ENCODE assay signal across 8 cellular contexts in genomic region chr17:996554-997344, GRCh38. TPM values are rescaled to one million over a fixed set of nuclear protein-coding genes. Genes with fewer than 3 reads are reported as not detected.
A peak's percentile ranks its signal among the peaks of the same experiment; 100 is the strongest.
DNase-seq lines count a peak whose midpoint lies in the region; ATAC-seq, FAIRE-seq and TF ChIP-seq lines count a peak whose summit lies in the region.

TIMM22 (plus strand) TSS chr17:997129; CDS start chr17:997143, 14 bp downstream.

- H3K36me3 ChIP-seq in H1 (ENCODE audit: control insufficient read depth in 2 of 4, insufficient read depth in 4 of 4, low read length in 3 of 4), result peaks cover 6 to 20% (median 14%) of the 10 kb centered on the region in 4 experiments
- H3K36me3 ChIP-seq in mesenchymal stem cell (ENCODE audit: control insufficient read depth in 1 of 2, insufficient read depth in 2 of 2, low read depth in 1 of 2, low read length in 2 of 2), result peaks cover 23 to 31% of the 10 kb centered on the region in 2 experiments

- H3K9ac ChIP-seq in H1 (replicated peaks in 1 of 4; ENCODE audit: extremely low read depth in 1 of 4, low read depth in 3 of 4, low read length in 3 of 4) (peak within 1 kb of the TSS; percentile 76 to 90 (median 84)), mesenchymal stem cell (ENCODE audit: low read length) (peak within 1 kb of the TSS; percentile 100)

- peak within 1 kb of the TSS; percentile 87 for H4K91ac ChIP-seq in H1 (replicated peaks; ENCODE audit: insufficient read length, low read length)
- H4K91ac ChIP-seq in mesenchymal stem cell (ENCODE audit: low read length), result peak within 1 kb of the TSS; percentile 95

- H3K23ac ChIP-seq in H1 (ENCODE audit: insufficient read length) (no peak within 1 kb of the TSS), mesenchymal stem cell (ENCODE audit: low read length in 2 of 2) (peak within 1 kb of the TSS in 1 of 2 experiments; percentile 16)

- peak; percentile 79 for ATAC-seq in GM21367 (IDR thresholded peaks at IDR 0.05; ENCODE audit: unreplicated experiment)

- POLR2A ChIA-PET in H1 (lab: Charles Lee; ENCODE audit: partially characterized antibody), result interaction anchor here (0.7 to 2.3 kb wide), 11 partner anchors 11 to 257 kb away, joined by 3 to 8 read pairs (median 4); partner anchors contain the start of genes GLOD4 and NXN

- H2BK20ac ChIP-seq in H1 (ENCODE audit: low read length), result peak within 1 kb of the TSS; percentile 24; the same call in 1 of the 2 replicates

- H3K4ac ChIP-seq in H1 (replicated peaks; ENCODE audit: insufficient read length, low read depth, low read length) (peak within 1 kb of the TSS; percentile 8), mesenchymal stem cell (ENCODE audit: low read depth in 1 of 2, low read length in 2 of 2) (peak within 1 kb of the TSS; percentile 97 to 100)

- H3K79me2 ChIP-seq in H1 (ENCODE audit: control insufficient read depth in 1 of 2, insufficient read depth in 2 of 2, low read length in 2 of 2), result peaks cover 0 to 13% of the 10 kb centered on the region in 2 experiments; a peak in 2 of 4 replicates

- TF ChIP-seq POLR2A in H1 (IDR thresholded peaks at IDR 0.05; ENCODE audit: control extremely low read depth in 1 of 2, low read depth in 2 of 2, low read length in 2 of 2), result peak; percentile 79 to 93

- peaks cover 0 to 5% (median 0%) of the 10 kb centered on the region in 4 experiments; a peak in 2 of 7 replicates for H3K4me1 ChIP-seq in H1 (replicated peaks in 1 of 4; ENCODE audit: control insufficient read depth in 3 of 4, insufficient read depth in 4 of 4, low read length in 3 of 4)
- H3K4me1 ChIP-seq in mesenchymal stem cell (ENCODE audit: control insufficient read depth, insufficient read depth, low read depth, low read length), result peaks cover 16% of the 10 kb centered on the region

- peak; percentile 91 to 93 for TF ChIP-seq RAD21 in H1 (IDR thresholded peaks at IDR 0.05 in 1 of 2, conservative IDR thresholded peaks at IDR 0.05 in 1 of 2; ENCODE audit: low read depth in 2 of 2, low read length in 2 of 2)

- CTCF ChIA-PET in H1 (lab: Charles Lee; ENCODE audit: partially characterized antibody), result interaction anchor here (0.5 to 12.7 kb wide), 38 partner anchors 8 to 299 kb away, joined by 3 to 144 read pairs (median 4); partner anchors contain the start of genes GEMIN4, GLOD4, MRM3 and NXN

- H2BK12ac ChIP-seq in H1 (ENCODE audit: low read depth, low read length) (no peak within 1 kb of the TSS), mesenchymal stem cell (ENCODE audit: low read length in 2 of 2) (peak within 1 kb of the TSS; percentile 49 to 95)

- DNase-seq in Caki2 (ENCODE audit: low read depth) (peak; percentile 99), HTR-8/SVneo (ENCODE audit: insufficient read length, low spot score) (peak; percentile 96), NOMO-1 treated with DMSO at 0.1 percent for 48 hours (lab: John Stamatoyannopoulos, UW; ENCODE audit: unreplicated experiment) (peak; percentile 96), H1 (ENCODE audit: low read depth in 1 of 2, low spot score in 2 of 2) (peak; percentile 94 to 97), mesenchymal stem cell (peak; percentile 99)
- DNase-seq in activated CD8-positive, alpha-beta memory T cell treated with anti-CD3 and anti-CD28 coated beads for 4 hours (ENCODE audit: low read depth in 2 of 2), result peak; percentile 76 to 84
- peak; percentile 84 for DNase-seq in stimulated activated CD8-positive, alpha-beta memory T cell treated with anti-CD3 and anti-CD28 coated beads, Interleukin-12 subunit alpha, Interleukin-12 subunit beta, amount 100 ng/mL, for 4 hours (ENCODE audit: low read depth)

- H4K5ac ChIP-seq in H1 (ENCODE audit: insufficient read length, low read depth, low read length), result peak within 1 kb of the TSS; percentile 95

- peaks cover 9% of the 10 kb centered on the region; the same call in 1 of the 2 replicates for H3K23me2 ChIP-seq in H1 (ENCODE audit: low read depth, low read length)

- WGBS in H1 (ENCODE audit: extremely low coverage in 1 of 2, insufficient coverage in 1 of 2, insufficient read length in 1 of 2, insufficient replicate concordance in 2 of 2, low coverage in 1 of 2, low lambda C conversion rate in 2 of 2, missing lambda C conversion rate in 1 of 2), 2 experiments, result 3% methylated on average over 64 of the region's 71 CpGs; no CpG with 5 or more reads in 1 of the 2 experiments
- WGBS in mesenchymal stem cell, result under 1% methylated on average over 71 of the region's 71 CpGs

- H3K27me3 ChIP-seq in H1 (replicated peaks in 1 of 4; ENCODE audit: control insufficient read depth in 3 of 4, extremely low read depth in 1 of 4, insufficient read depth in 3 of 4, low read length in 3 of 4) (no peaks in the 10 kb centered on the region; a peak in 1 of 7 replicates), mesenchymal stem cell (ENCODE audit: control insufficient read depth in 1 of 2, insufficient read depth in 1 of 2, low read length in 2 of 2) (no peaks in the 10 kb centered on the region)

- H2BK15ac ChIP-seq in H1 (ENCODE audit: low read length) (0 out of 2 replicates have a peak within 1 kb of the TSS, but pooled peaks have one; percentile 36), mesenchymal stem cell (ENCODE audit: low read depth, poor library complexity, severe bottlenecking) (peak within 1 kb of the TSS; percentile 77)

- FAIRE-seq in HTR-8/SVneo (lab: Jason Lieb, UNC) (peak; percentile 97), H1 (lab: Jason Lieb, UNC) (peak; percentile 63)

- 0 out of 2 replicates have a peak, but pooled peaks cover 4% of the 10 kb centered on the region for H3K79me1 ChIP-seq in H1 (ENCODE audit: low read depth, low read length)
- H3K79me1 ChIP-seq in mesenchymal stem cell (replicated peaks; ENCODE audit: low read length, poor library complexity, severe bottlenecking), result peaks cover 5% of the 10 kb centered on the region

- peaks cover 2 to 4% of the 10 kb centered on the region in 2 experiments for H4K20me1 ChIP-seq in H1 (replicated peaks in 1 of 2; ENCODE audit: control insufficient read depth in 1 of 2, insufficient read depth in 2 of 2, low read length in 2 of 2)

- H3K27ac ChIP-seq in H1 (ENCODE audit: low read depth, low read length), result peak within 1 kb of the TSS; percentile 92
- H3K27ac ChIP-seq in mesenchymal stem cell (ENCODE audit: low read length, poor library complexity, severe bottlenecking), result peak within 1 kb of the TSS; percentile 97

- H4K8ac ChIP-seq in H1 (ENCODE audit: extremely low read depth, insufficient read depth, low read length) (peak within 1 kb of the TSS; percentile 97), mesenchymal stem cell (ENCODE audit: low read length) (peak within 1 kb of the TSS; percentile 94)

- H2BK120ac ChIP-seq in H1 (replicated peaks; ENCODE audit: low read depth, low read length) (peak within 1 kb of the TSS; percentile 85), mesenchymal stem cell (ENCODE audit: low read depth, low read length) (peak within 1 kb of the TSS; percentile 61)

- H3K56ac ChIP-seq in H1 (replicated peaks; ENCODE audit: insufficient read length, low read depth, low read length), result peak within 1 kb of the TSS; percentile 71

- H3K14ac ChIP-seq in H1 (ENCODE audit: insufficient read length) (no peak within 1 kb of the TSS), mesenchymal stem cell (ENCODE audit: low read length in 2 of 2) (peak within 1 kb of the TSS in 1 of 2 experiments; percentile 97)

- peak; percentile 38 to 99; a peak in 2 of 3 replicates for TF ChIP-seq EP300 in H1 (IDR thresholded peaks at IDR 0.05; ENCODE audit: borderline replicate concordance in 1 of 2, low read depth in 2 of 2, low read length in 2 of 2)

- H3K4me2 ChIP-seq in H1 (ENCODE audit: insufficient read depth in 1 of 2, low read depth in 2 of 2, low read length in 2 of 2) (peak within 1 kb of the TSS; percentile 32 to 73), mesenchymal stem cell (ENCODE audit: low read length, poor library complexity, severe bottlenecking) (peak within 1 kb of the TSS; percentile 61)

- peak within 1 kb of the TSS; percentile 98 for H2AFZ ChIP-seq in H1 (ENCODE audit: low read length)
- H2AFZ ChIP-seq in mesenchymal stem cell (ENCODE audit: low read depth, low read length), result peak within 1 kb of the TSS; percentile 78

- H3K9me3 ChIP-seq in H1 (ENCODE audit: insufficient read depth in 2 of 2, low read depth in 1 of 2, low read length in 1 of 2), result no peaks in the 10 kb centered on the region
- no peaks in the 10 kb centered on the region for H3K9me3 ChIP-seq in mesenchymal stem cell (ENCODE audit: control insufficient read depth, low read length)

- TF ChIP-seq CTCF in H1 (IDR thresholded peaks at IDR 0.05; ENCODE audit: control extremely low read depth in 1 of 3, insufficient read depth in 1 of 3, low read depth in 1 of 3, low read length in 3 of 3), result peak; percentile 82 to 93 (median 88)

- H2BK5ac ChIP-seq in H1 (ENCODE audit: low read depth, low read length) (peak within 1 kb of the TSS; percentile 96), mesenchymal stem cell (ENCODE audit: low read depth, low read length, poor library complexity, severe bottlenecking) (peak within 1 kb of the TSS; percentile 99)

- H2AK5ac ChIP-seq in H1 (ENCODE audit: low read depth, low read length) (no peak within 1 kb of the TSS), mesenchymal stem cell (ENCODE audit: low read length, severe bottlenecking) (peak within 1 kb of the TSS; percentile 54)

- in situ Hi-C loops in Caki2 (cut with HindIII; ENCODE audit: low pct_unique_long_range_greater_than_20kb, low sequenced_read_pairs), result no loop called here

- peak within 1 kb of the TSS; percentile 86 to 99 (median 94) for H3K4me3 ChIP-seq in H1 (ENCODE audit: extremely low read depth in 1 of 4, insufficient read depth in 2 of 4, low read depth in 3 of 4, low read length in 4 of 4)
- H3K4me3 ChIP-seq in mesenchymal stem cell (ENCODE audit: insufficient read depth in 1 of 2, low read depth in 1 of 2, low read length in 2 of 2), result peak within 1 kb of the TSS; percentile 95 to 100

- H3K18ac ChIP-seq in H1 (ENCODE audit: extremely low read depth, low read length) (peak within 1 kb of the TSS; percentile 99; the same call in 1 of the 2 replicates), mesenchymal stem cell (ENCODE audit: low read depth in 1 of 2, low read length in 2 of 2) (peak within 1 kb of the TSS; percentile 60 to 98)

TF ChIP-seq in H1, 55 proteins besides CTCF, POLR2A, EP300 and RAD21 (continues in another document):
- TF ChIP-seq YY1 (IDR thresholded peaks at IDR 0.05; ENCODE audit: low read depth, low read length), result peak; percentile 99
- peak; percentile 83 for TF ChIP-seq RBBP5 (IDR thresholded peaks at IDR 0.05; ENCODE audit: borderline replicate concordance, low read depth, low read length)

RNA-seq across cellular contexts. Expression of gene TIMM22, which starts in this region (rescaled TPM):
- 12.5 and 19.8 TPM in 2 replicates for total RNA-seq in Caki2 (2014; rRNA removed; shearing (Covaris generic); ENCODE audit: low replicate concordance)
- total RNA-seq in H1 (2021; fragmentation: NEBNext Ultra II Directional; extraction: Animal tissue kit (Norgen Biotek cat#: 25700)), result 17.2 and 17.4 TPM in 2 replicates
- 13.4 and 13.8 TPM in 2 replicates for polyA plus RNA-seq in H1 (2011; rRNA removed)
- 14.0 TPM for polyA plus RNA-seq in H1 (2011; cell fraction: cytosol; rRNA removed)
- polyA plus RNA-seq in H1 (2011; cell fraction: nucleus; rRNA removed), result 13.2 TPM
- 16.6 to 18.0 TPM (median 16.9 TPM) in 4 replicates for polyA plus RNA-seq in H1 (2012, experiment 1 of 2)
- polyA plus RNA-seq in H1 (2012, experiment 2 of 2), result 20.1 TPM
- 11.2 TPM for polyA plus RNA-seq in H1 (2013, experiment 1 of 2)
- 11.6 TPM for polyA plus RNA-seq in H1 (2013, experiment 2 of 2)
- polyA minus RNA-seq in H1 (2011; rRNA and poly(A)+ RNA removed), result 11.7 and 14.6 TPM in 2 replicates
- 7.2 TPM for polyA minus RNA-seq in H1 (2011; cell fraction: cytosol; rRNA and poly(A)+ RNA removed)
- 18.9 TPM for polyA minus RNA-seq in H1 (2011; cell fraction: nucleus; rRNA and poly(A)+ RNA removed)
- 14.9 TPM for polyA plus RNA-seq in mesenchymal stem cell (2013, experiment 1 of 2)
- 15.8 TPM for polyA plus RNA-seq in mesenchymal stem cell (2013, experiment 2 of 2)

Comparison
In these comparisons a context has a peak if more than half of its experiments do, and no peak if none do; other contexts are left out.
1. Peak in every context shown above with its lines: DNase-seq, ATAC-seq, H3K4me3 ChIP-seq and H3K27ac ChIP-seq.